In genomic region chr6:128275030-128275429, GRCh38 we compare ENCODE assay signal across 16 cellular contexts.
DNase-seq lines count a peak whose midpoint lies in the region; ATAC-seq and TF ChIP-seq lines count a peak whose summit lies in the region.
"Had no signal": no experiment of that assay in that cellular context is flagged by ENCODE, and none has a peak within 500 bp of the region (broad histone marks: within the 10 kb centered on the region; RNA-seq: fewer than 3 reads in every experiment).

No MANE protein-coding gene starts in this region.

- H3K4me3 ChIP-seq in PC-3 (ENCODE audit: low read length) = peak overlapping the region; percentile 23; the same call in 1 of the 2 replicates
- H3K4me3 ChIP-seq in trophoblast cell (ENCODE audit: low read depth, low read length) = no peak overlapping the region
- H3K4me3 ChIP-seq: right atrium auricular region, tibial nerve had no signal

- no CpG with 5 or more reads among the region's 1 CpG for WGBS in trophoblast cell (ENCODE audit: extremely low coverage, insufficient coverage, insufficient read length)

- H3K4me1 ChIP-seq in PC-3 (ENCODE audit: insufficient read depth, low read length) = peaks cover 21% of the 10 kb centered on the region
- no peaks in the 10 kb centered on the region for H3K4me1 ChIP-seq in trophoblast cell (ENCODE audit: control insufficient read depth in 1 of 2, insufficient read depth in 2 of 2, low read length in 2 of 2)

- no peak overlapping the region for H3K18ac ChIP-seq in trophoblast cell (ENCODE audit: low read length)

- H4K91ac ChIP-seq in trophoblast cell (ENCODE audit: low read depth, low read length) = no peak overlapping the region

- H3K27ac ChIP-seq in PC-3 (ENCODE audit: low read length) (peak overlapping the region; percentile 80), trophoblast cell (ENCODE audit: low read depth, low read length) (no peak overlapping the region)
- H3K27ac ChIP-seq: right atrium auricular region, tibial nerve had no signal

- H3K9me2 ChIP-seq in PC-3 (replicated peaks; ENCODE audit: low read length) = no peaks in the 10 kb centered on the region

- H3K36me3 Mint-ChIP-seq in endothelial cell (ENCODE audit: low read depth, unreplicated experiment) = no peaks in the 10 kb centered on the region

- no peak overlapping the region for H2AK5ac ChIP-seq in trophoblast cell (ENCODE audit: low read length)

- H3K14ac ChIP-seq in trophoblast cell (ENCODE audit: low read length) = no peak overlapping the region

- no peaks in the 10 kb centered on the region for H3K79me1 ChIP-seq in trophoblast cell (ENCODE audit: low read length)

- H4K8ac ChIP-seq in trophoblast cell (ENCODE audit: low read depth, low read length) = no peak overlapping the region

- H3K9ac ChIP-seq in PC-3 (ENCODE audit: low read length) = 0 out of 2 replicates have a peak overlapping the region, but pooled peaks have one; percentile 9
- no peak overlapping the region for H3K9ac ChIP-seq in trophoblast cell (ENCODE audit: low read length)

- no peak overlapping the region for H3K4ac ChIP-seq in trophoblast cell (ENCODE audit: low read depth, low read length)

- no peak overlapping the region for H3K23ac ChIP-seq in trophoblast cell (ENCODE audit: low read length)

- peak overlapping the region; percentile 57 for H3K27ac Mint-ChIP-seq in endothelial cell (ENCODE audit: unreplicated experiment)

- POLR2A ChIA-PET in PC-3 (lab: Charles Lee; ENCODE audit: unreplicated experiment) = no interaction called here

- peaks cover 7% of the 10 kb centered on the region for H3K4me1 Mint-ChIP-seq in endothelial cell (ENCODE audit: unreplicated experiment)

- CTCF ChIA-PET in PC-3 (lab: Charles Lee) = interaction anchor here (0.7 kb wide), 1 partner anchor 448 kb away, joined by 3 read pairs; no protein-coding TSS in a partner anchor

- no peaks in the 10 kb centered on the region for H4K20me1 ChIP-seq in PC-3 (ENCODE audit: low read length)

- H3K9me3 Mint-ChIP-seq in endothelial cell (ENCODE audit: unreplicated experiment) = no peaks in the 10 kb centered on the region

- H2BK12ac ChIP-seq in trophoblast cell (ENCODE audit: low read length) = no peak overlapping the region

- no peak overlapping the region for H2BK120ac ChIP-seq in trophoblast cell (ENCODE audit: insufficient read depth, low read length, poor library complexity)

- no peaks in the 10 kb centered on the region for H3K9me3 ChIP-seq in PC-3 (ENCODE audit: low read length)
- no peaks in the 10 kb centered on the region for H3K9me3 ChIP-seq in trophoblast cell (ENCODE audit: insufficient read depth, low read depth, low read length)
- H3K9me3 ChIP-seq: right atrium auricular region, tibial nerve had no signal

- H3K27me3 ChIP-seq in PC-3 (ENCODE audit: low read length) (no peaks in the 10 kb centered on the region), trophoblast cell (ENCODE audit: insufficient read depth, low read length) (no peaks in the 10 kb centered on the region)
- H3K27me3 ChIP-seq: right atrium auricular region, tibial nerve had no signal

- H3K4me3 Mint-ChIP-seq in endothelial cell (ENCODE audit: unreplicated experiment) = no peak overlapping the region
- H3K4me3 Mint-ChIP-seq: naive thymus-derived CD8-positive, alpha-beta T cell had no signal

- intact Hi-C loops in PC-3 (cut with micrococcal nuclease) = no loop called here

- no peak overlapping the region for H4K12ac ChIP-seq in trophoblast cell (ENCODE audit: low read depth, low read length)

- peaks cover 7% of the 10 kb centered on the region for H3F3A ChIP-seq in PC-3 (ENCODE audit: low read length, unreplicated experiment)

- H3K36me3 ChIP-seq in PC-3 (ENCODE audit: low read depth, low read length) (no peaks in the 10 kb centered on the region), trophoblast cell (ENCODE audit: control insufficient read depth in 1 of 2, insufficient read depth in 2 of 2, low read length in 2 of 2) (no peaks in the 10 kb centered on the region)
- H3K36me3 ChIP-seq: right atrium auricular region, tibial nerve had no signal

- no peak overlapping the region for H2AFZ ChIP-seq in PC-3 (ENCODE audit: low read length)
- H2AFZ ChIP-seq in trophoblast cell (ENCODE audit: insufficient read depth, low read length, poor library complexity) = no peak overlapping the region

- no TSS peak for BruUV-seq in PC-3 (replicated peaks; lab: Mats Ljungman, UMichigan)

- peak; percentile 38 for DNase-seq in EH (ENCODE audit: low read depth)
- peak; percentile 38 for DNase-seq in PC-3
- DNase-seq in endothelial cell (ENCODE audit: low spot score) = no peak
- DNase-seq in non-pigmented ciliary epithelial cell (ENCODE audit: low read depth) = peak; percentile 35
- DNase-seq in NCI-H1417 treated with DMSO at 0.1 percent for 48 hours (lab: John Stamatoyannopoulos, UW) = no peak
- DNase-seq in DMS153 treated with DMSO at 0.1 percent for 48 hours (lab: John Stamatoyannopoulos, UW; ENCODE audit: unreplicated experiment) = no peak
- no peak for DNase-seq in AML-193 (lab: John Stamatoyannopoulos, UW)
- DNase-seq in trophoblast cell = no peak
- DNase-seq: activated gamma-delta T cell; GDM1; MM.1S; naive thymus-derived CD8-positive, alpha-beta T cell; stimulated activated CD4-positive, alpha-beta T cell treated with anti-CD3 and anti-CD28 coated beads, Interleukin-2, amount 100 ng/mL, for 48 hours had no signal

- no peaks in the 10 kb centered on the region for H3K27me3 Mint-ChIP-seq in endothelial cell (ENCODE audit: unreplicated experiment)
- H3K27me3 Mint-ChIP-seq: naive thymus-derived CD8-positive, alpha-beta T cell had no signal

- H3K79me2 ChIP-seq in PC-3 (ENCODE audit: low read length) = peaks cover 18% of the 10 kb centered on the region; the same call in 1 of the 2 replicates
- no peaks in the 10 kb centered on the region for H3K79me2 ChIP-seq in trophoblast cell (ENCODE audit: control insufficient read depth, insufficient read depth, low read length, poor library complexity)

- peak; percentile 53 for ATAC-seq in PC-3
- ATAC-seq: left lobe of liver; naive thymus-derived CD8-positive, alpha-beta T cell had no signal

- no peak for TF ChIP-seq CTCF in PC-3 (conservative IDR thresholded peaks at IDR 0.05; ENCODE audit: low read depth, low read length)
- no peak for TF ChIP-seq CTCF in endothelial cell (IDR thresholded peaks at IDR 0.05; ENCODE audit: unreplicated experiment)

- H3K4me2 ChIP-seq in PC-3 (ENCODE audit: low read length) (peak overlapping the region; percentile 68), trophoblast cell (ENCODE audit: low read length) (no peak overlapping the region)

- H2BK5ac ChIP-seq in trophoblast cell (ENCODE audit: low read depth, low read length, poor library complexity) = no peak overlapping the region

Comparison
In these comparisons a context has a peak if more than half of its experiments do, and no peak if none do; other contexts are left out.
1. DNase-seq: peak in EH (single experiment), PC-3 (single experiment) and non-pigmented ciliary epithelial cell (single experiment); none in endothelial cell (single experiment), NCI-H1417 treated with DMSO at 0.1 percent for 48 hours (single experiment), DMS153 treated with DMSO at 0.1 percent for 48 hours (single experiment), AML-193 (0 of 2) and trophoblast cell (0 of 2).